Comparison of ENCODE assay signal across 29 cellular contexts in the genomic region with DNA sequence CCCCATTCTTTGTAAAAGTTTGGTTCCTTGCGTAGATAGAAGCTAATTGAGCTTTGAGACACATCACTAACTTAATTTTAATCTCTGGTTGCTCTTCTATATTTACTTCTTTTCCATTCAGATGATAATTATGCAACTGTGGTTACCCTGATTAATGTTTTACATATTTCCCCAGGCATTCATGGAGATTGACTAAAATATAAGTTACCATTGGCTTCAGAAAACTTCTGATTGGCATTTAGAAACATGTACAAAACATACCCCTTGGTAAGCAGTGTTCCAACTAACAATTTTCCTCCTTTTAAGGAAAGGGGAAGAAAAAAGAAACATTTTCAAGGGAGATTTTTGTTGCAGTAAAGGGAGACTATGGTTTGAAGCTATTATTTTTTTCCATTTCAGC. TPM values are rescaled to one million over a fixed set of nuclear protein-coding genes. Genes with fewer than 3 reads are reported as not detected.
A peak's percentile ranks its signal among the peaks of the same experiment; 100 is the strongest.
DNase-seq lines count a peak whose midpoint lies in the region; ATAC-seq, FAIRE-seq and TF ChIP-seq lines count a peak whose summit lies in the region.
"Had no signal": no experiment of that assay in that cellular context is flagged by ENCODE, and none has a peak within 500 bp of the region (broad histone marks: within the 10 kb centered on the region; RNA-seq: fewer than 3 reads in every experiment).

No MANE protein-coding gene starts in this region.

- H3K4me3 ChIP-seq in A549 (no peak overlapping the region), HUES48 (ENCODE audit: low read depth, low read length) (no peak overlapping the region), endodermal cell (ENCODE audit: low read length) (no peak overlapping the region)
- H3K4me3 ChIP-seq: heart left ventricle, prostate gland, vagina had no signal

- POLR2A ChIA-PET in A549 (lab: Yijun Ruan, JAX): no interaction called here

- no peak overlapping the region for H3K4me3 Mint-ChIP-seq in endodermal cell
- H3K4me3 Mint-ChIP-seq in mesothelial cell of epicardium: no peak overlapping the region
- H3K4me3 Mint-ChIP-seq: activated CD4-positive, alpha-beta memory T cell treated with anti-CD3 and anti-CD28 coated beads, Interleukin-2, amount 10 ng/mL, durations not matched to agents 7 days and 5 days; activated naive CD8-positive, alpha-beta T cell treated with anti-CD3 and anti-CD28 coated beads, Interleukin-2, amount 10 ng/mL, durations not matched to agents 7 days and 5 days; CD8-positive, alpha-beta memory T cell; H9; memory B cell; naive B cell; stimulated activated naive CD8-positive, alpha-beta T cell treated with anti-CD3 and anti-CD28 coated beads, Interleukin-15, amount 100 ng/mL, for 72 hours had no signal

- peak overlapping the region; percentile 48 for H3K4me2 ChIP-seq in A549

- no peak for TF ChIP-seq EP300 in A549 (IDR thresholded peaks at IDR 0.05)

- ATAC-seq in A549 (no peak; a peak in 1 of 6 replicates), HG03139 (IDR thresholded peaks at IDR 0.05; ENCODE audit: unreplicated experiment) (no peak), GM18517 (IDR thresholded peaks at IDR 0.05; ENCODE audit: unreplicated experiment) (no peak)
- ATAC-seq: heart left ventricle; left colon; stimulated activated naive CD8-positive, alpha-beta T cell treated with anti-CD3 and anti-CD28 coated beads, Interleukin-15, amount 100 ng/mL, for 72 hours had no signal

- H3K4me1 ChIP-seq in A549 (peaks cover 32% of the 10 kb centered on the region), HUES48 (ENCODE audit: control insufficient read depth, insufficient read depth, low read length) (peaks cover 57% of the 10 kb centered on the region), endodermal cell (ENCODE audit: control insufficient read depth, insufficient read depth, low read length) (peaks cover 8% of the 10 kb centered on the region)
- H3K4me1 ChIP-seq: heart left ventricle, prostate gland, vagina had no signal

- no peak for DNase-seq in A549 (ENCODE audit: low read depth in 1 of 2, low spot score in 1 of 2)
- DNase-seq in endodermal cell: no peak
- DNase-seq in mesothelial cell of epicardium (ENCODE audit: low spot score in 2 of 2, unreplicated experiment in 2 of 2): no peak
- DNase-seq in NCI-H1436 treated with DMSO at 0.1 percent for 48 hours (lab: John Stamatoyannopoulos, UW): no peak
- no peak for DNase-seq in Kasumi-1 (lab: John Stamatoyannopoulos, UW)
- DNase-seq: activated CD4-positive, alpha-beta memory T cell treated with anti-CD3 and anti-CD28 coated beads, Interleukin-2, amount 10 ng/mL, durations not matched to agents 7 days and 5 days; activated CD4-positive, alpha-beta T cell treated with anti-CD3 and anti-CD28 coated beads for 1 hour; activated naive CD8-positive, alpha-beta T cell treated with anti-CD3 and anti-CD28 coated beads, Interleukin-2, amount 10 ng/mL, durations not matched to agents 7 days and 5 days; CD8-positive, alpha-beta memory T cell; DMS153; H9; heart left ventricle; left colon; naive B cell; NCI-H1105; NCI-H1930; NCI-H2227 treated with DMSO at 0.1 percent for 48 hours; NCI-H69; stimulated activated naive CD8-positive, alpha-beta T cell treated with anti-CD3 and anti-CD28 coated beads, Interleukin-15, amount 100 ng/mL, for 72 hours; T-helper 1 cell had no signal

- H3K36me3 ChIP-seq in HUES48 (ENCODE audit: control insufficient read depth, insufficient read depth, low read length) (no peaks in the 10 kb centered on the region), endodermal cell (ENCODE audit: control insufficient read depth, insufficient read depth, low read length) (no peaks in the 10 kb centered on the region)
- H3K36me3 ChIP-seq: heart left ventricle, neutrophil, prostate gland, vagina had no signal

- H3K4me1 Mint-ChIP-seq in endodermal cell: peaks cover 39% of the 10 kb centered on the region
- H3K4me1 Mint-ChIP-seq in mesothelial cell of epicardium: peaks cover 54% of the 10 kb centered on the region
- H3K4me1 Mint-ChIP-seq: activated CD4-positive, alpha-beta memory T cell treated with anti-CD3 and anti-CD28 coated beads, Interleukin-2, amount 10 ng/mL, durations not matched to agents 7 days and 5 days; activated naive CD8-positive, alpha-beta T cell treated with anti-CD3 and anti-CD28 coated beads, Interleukin-2, amount 10 ng/mL, durations not matched to agents 7 days and 5 days; CD8-positive, alpha-beta memory T cell; memory B cell; naive B cell; stimulated activated naive CD8-positive, alpha-beta T cell treated with anti-CD3 and anti-CD28 coated beads, Interleukin-15, amount 100 ng/mL, for 72 hours had no signal

- H3K9me3 ChIP-seq in A549 (no peaks in the 10 kb centered on the region), HUES48 (ENCODE audit: control insufficient read depth, insufficient read depth, low read length) (no peaks in the 10 kb centered on the region), endodermal cell (ENCODE audit: control insufficient read depth, low read length) (no peaks in the 10 kb centered on the region)
- H3K9me3 ChIP-seq: heart left ventricle, neutrophil, prostate gland, vagina had no signal

- CTCF ChIA-PET in A549 (lab: Yijun Ruan, JAX): interaction anchor here (1.0 kb wide), 1 partner anchor 76 kb away, joined by 4 read pairs; no protein-coding TSS in a partner anchor

- no peak overlapping the region for H3K9ac ChIP-seq in HUES48 (ENCODE audit: low read depth, low read length)
- H3K9ac ChIP-seq in endodermal cell (ENCODE audit: extremely low read depth, low read length, poor library complexity, severe bottlenecking): no peak overlapping the region

- peak overlapping the region; percentile 66 to 79; a peak in 5 of 6 replicates for H3K27ac ChIP-seq in A549
- peak overlapping the region; percentile 80 for H3K27ac ChIP-seq in HUES48 (ENCODE audit: low read depth, low read length)
- no peak overlapping the region for H3K27ac ChIP-seq in endodermal cell (ENCODE audit: low read depth, low read length)
- H3K27ac ChIP-seq: foreskin keratinocyte, heart left ventricle, neutrophil, prostate gland, vagina had no signal

- TF ChIP-seq RAD21 in A549 (conservative IDR thresholded peaks at IDR 0.05 in 1 of 2, IDR thresholded peaks at IDR 0.05 in 1 of 2): no peak

- no peak for TF ChIP-seq CTCF in A549 (IDR thresholded peaks at IDR 0.05)
- no peak for TF ChIP-seq CTCF in endodermal cell (conservative IDR thresholded peaks at IDR 0.05)
- no peak for TF ChIP-seq CTCF in mesothelial cell of epicardium (IDR thresholded peaks at IDR 0.05; ENCODE audit: unreplicated experiment)

- no peak for FAIRE-seq in A549 (lab: Jason Lieb, UNC)
- FAIRE-seq: TTC549 had no signal

- TF ChIP-seq POLR2A in A549 (IDR thresholded peaks at IDR 0.05; ENCODE audit: low read length): no peak

- no peaks in the 10 kb centered on the region for H3K9me3 Mint-ChIP-seq in endodermal cell
- peaks cover 4% of the 10 kb centered on the region for H3K9me3 Mint-ChIP-seq in mesothelial cell of epicardium
- H3K9me3 Mint-ChIP-seq: activated naive CD8-positive, alpha-beta T cell treated with anti-CD3 and anti-CD28 coated beads, Interleukin-2, amount 10 ng/mL, durations not matched to agents 7 days and 5 days; H9 had no signal

- peak overlapping the region; percentile 76 for H3K27ac Mint-ChIP-seq in endodermal cell
- H3K27ac Mint-ChIP-seq in mesothelial cell of epicardium: peak overlapping the region; percentile 87
- H3K27ac Mint-ChIP-seq: activated CD4-positive, alpha-beta memory T cell treated with anti-CD3 and anti-CD28 coated beads, Interleukin-2, amount 10 ng/mL, durations not matched to agents 7 days and 5 days; activated naive CD8-positive, alpha-beta T cell treated with anti-CD3 and anti-CD28 coated beads, Interleukin-2, amount 10 ng/mL, durations not matched to agents 7 days and 5 days; CD8-positive, alpha-beta memory T cell; memory B cell; naive B cell; stimulated activated naive CD8-positive, alpha-beta T cell treated with anti-CD3 and anti-CD28 coated beads, Interleukin-15, amount 100 ng/mL, for 72 hours had no signal

- no peaks in the 10 kb centered on the region for H3K36me3 Mint-ChIP-seq in endodermal cell (ENCODE audit: low read depth)
- H3K36me3 Mint-ChIP-seq in mesothelial cell of epicardium: no peaks in the 10 kb centered on the region
- H3K36me3 Mint-ChIP-seq: activated naive CD8-positive, alpha-beta T cell treated with anti-CD3 and anti-CD28 coated beads, Interleukin-2, amount 10 ng/mL, durations not matched to agents 7 days and 5 days; CD8-positive, alpha-beta memory T cell; memory B cell; naive B cell had no signal

- H3K27me3 ChIP-seq in HUES48 (ENCODE audit: control insufficient read depth, insufficient read depth, low read length): no peaks in the 10 kb centered on the region
- H3K27me3 ChIP-seq in endodermal cell (ENCODE audit: control insufficient read depth, insufficient read depth, low read length, poor library complexity, severe bottlenecking): peaks cover 16% of the 10 kb centered on the region
- H3K27me3 ChIP-seq: foreskin keratinocyte, heart left ventricle, neutrophil, vagina had no signal

- 78% methylated on average over 1 of the region's 1 CpG for WGBS in A549 (ENCODE audit: missing lambda C conversion rate)
- WGBS in endodermal cell (ENCODE audit: insufficient coverage in 1 of 2, insufficient read length in 1 of 2), 2 experiments: 100% methylated on average over 1 of the region's 1 CpG; no CpG with 5 or more reads in 1 of the 2 experiments

- H3K27me3 Mint-ChIP-seq in endodermal cell (ENCODE audit: insufficient read depth): peaks cover 20% of the 10 kb centered on the region
- no peaks in the 10 kb centered on the region for H3K27me3 Mint-ChIP-seq in mesothelial cell of epicardium (ENCODE audit: low read depth)
- H3K27me3 Mint-ChIP-seq: activated CD4-positive, alpha-beta memory T cell treated with anti-CD3 and anti-CD28 coated beads, Interleukin-2, amount 10 ng/mL, durations not matched to agents 7 days and 5 days; activated naive CD8-positive, alpha-beta T cell treated with anti-CD3 and anti-CD28 coated beads, Interleukin-2, amount 10 ng/mL, durations not matched to agents 7 days and 5 days; naive B cell; stimulated activated naive CD8-positive, alpha-beta T cell treated with anti-CD3 and anti-CD28 coated beads, Interleukin-15, amount 100 ng/mL, for 72 hours had no signal

TF ChIP-seq in A549, 52 proteins besides CTCF, POLR2A, EP300 and RAD21:
- TF ChIP-seq CEBPB (IDR thresholded peaks at IDR 0.05) (peak in 1 of 2 experiments; percentile 16; a peak in 1 of 4 replicates), FOSB (CRISPR knock-in tag; IDR thresholded peaks at IDR 0.05) (no peak)
TF ChIP-seq in A549: peak in this region for 1.

RNA-seq across cellular contexts. Expression of gene FAT3, which starts 43.9 kb away (rescaled TPM):
- polyA plus RNA-seq in A549 (2011; rRNA removed): 1.2 and 1.4 TPM in 2 replicates
- polyA plus RNA-seq in A549 (2012; cell fraction: cytosol; rRNA removed): 0.20 and 0.44 TPM in 2 replicates
- polyA plus RNA-seq in A549 (2012; cell fraction: nucleus; rRNA removed): 1.4 and 1.6 TPM in 2 replicates
- 0.49 to 0.61 TPM (median 0.50 TPM) in 3 replicates for polyA plus RNA-seq in A549 (2017; fragmentation: RNase III; extraction: RNeasy Plus Mini Kit Qiagen cat#74134 plus additional on column Dnase treatment)
- polyA minus RNA-seq in A549 (2011; rRNA and poly(A)+ RNA removed): 8.7 and 10.3 TPM in 2 replicates
- 10 to 100 TPM; 11.6 to 24.9 TPM for total RNA-seq in endodermal cell
- 11.5 TPM for polyA plus RNA-seq in endodermal cell (2013, experiment 1 of 2)
- 12.7 TPM for polyA plus RNA-seq in endodermal cell (2013, experiment 2 of 2)
- 35.1 to 39.1 TPM (median 35.5 TPM) in 3 replicates for total RNA-seq in mesothelial cell of epicardium
- total RNA-seq: activated CD4-positive, alpha-beta memory T cell treated with anti-CD3 and anti-CD28 coated beads, Interleukin-2, amount 10 ng/mL, durations not matched to agents 7 days and 5 days; activated naive CD8-positive, alpha-beta T cell treated with anti-CD3 and anti-CD28 coated beads, Interleukin-2, amount 10 ng/mL, durations not matched to agents 7 days and 5 days; CD8-positive, alpha-beta memory T cell had no signal
- polyA plus RNA-seq: CD8-positive, alpha-beta memory T cell had no signal
